In genomic region chr6:21186479-21187055, GRCh38 we compare ENCODE assay signal across 30 cellular contexts.
DNase-seq lines count a peak whose midpoint lies in the region; ATAC-seq, FAIRE-seq and TF ChIP-seq lines count a peak whose summit lies in the region.
"Had no signal": no experiment of that assay in that cellular context is flagged by ENCODE, and none has a peak within 500 bp of the region (broad histone marks: within the 10 kb centered on the region; RNA-seq: fewer than 3 reads in every experiment).

No MANE protein-coding gene starts in this region.

- TF ChIP-seq EP300 in K562 (IDR thresholded peaks at IDR 0.05; ENCODE audit: low read length) (no peak), neural cell (conservative IDR thresholded peaks at IDR 0.05; ENCODE audit: poor library complexity, severe bottlenecking) (no peak)

- ATAC-seq in K562 (no peak), Right ventricle myocardium superior (ENCODE audit: poor library complexity) (no peak)
- ATAC-seq: activated CD4-positive, alpha-beta T cell treated with anti-CD3 and anti-CD28 coated beads for 36 hours; GM12878; right lobe of liver; SK-N-SH treated with all-trans-retinoic acid at 6 μM for 48 hours; stimulated activated effector memory CD8-positive, alpha-beta T cell treated with anti-CD3 and anti-CD28 coated beads, Interleukin-12 subunit alpha, Interleukin-12 subunit beta, amount 100 ng/mL, for 72 hours; upper lobe of right lung had no signal

- no peaks in the 10 kb centered on the region for H3K27me3 ChIP-seq in HUES6 (ENCODE audit: control insufficient read depth, insufficient read depth, low read length)
- H3K27me3 ChIP-seq in K562 (ENCODE audit: control insufficient read depth in 2 of 2, insufficient read depth in 2 of 2, low read length in 2 of 2), result no peaks in the 10 kb centered on the region
- no peaks in the 10 kb centered on the region for H3K27me3 ChIP-seq in neural cell (ENCODE audit: insufficient read depth, low read depth, low read length)
- H3K27me3 ChIP-seq: brain microvascular endothelial cell, right lobe of liver, suprapubic skin, upper lobe of right lung had no signal

- BruUV-seq in K562 (replicated peaks; lab: Mats Ljungman, UMichigan), result no TSS peak

- H3K9me2 ChIP-seq in neural cell (ENCODE audit: insufficient read depth, low read length), result no peaks in the 10 kb centered on the region

- H4K20me1 ChIP-seq in K562 (replicated peaks; ENCODE audit: control insufficient read depth, insufficient read depth, low read length), result no peaks in the 10 kb centered on the region
- no peaks in the 10 kb centered on the region for H4K20me1 ChIP-seq in neural cell (ENCODE audit: insufficient read depth)

- no peaks in the 10 kb centered on the region for H3K79me2 ChIP-seq in K562 (ENCODE audit: control insufficient read depth, insufficient read depth, low read length)
- no peaks in the 10 kb centered on the region for H3K79me2 ChIP-seq in neural cell (replicated peaks; ENCODE audit: insufficient read depth, low read length)

- H2AFZ ChIP-seq in K562 (ENCODE audit: low read depth, low read length) (no peak overlapping the region), neural cell (ENCODE audit: low read depth, low read length) (no peak overlapping the region)

- H3F3A ChIP-seq in neural cell (ENCODE audit: insufficient read depth, low read length, poor library complexity, severe bottlenecking), result peaks cover 5% of the 10 kb centered on the region

- TF ChIP-seq CTCF in AG10803 (conservative IDR thresholded peaks at IDR 0.05; ENCODE audit: low read length), result no peak
- no peak for TF ChIP-seq CTCF in K562 (IDR thresholded peaks at IDR 0.05 in 2 of 3, conservative IDR thresholded peaks at IDR 0.05 in 1 of 3; ENCODE audit: insufficient read depth in 2 of 3, low read depth in 1 of 3, low read length in 3 of 3)
- TF ChIP-seq CTCF in neural cell (IDR thresholded peaks at IDR 0.05; ENCODE audit: poor library complexity, severe bottlenecking), result no peak
- no peak for TF ChIP-seq CTCF in GM10248 (IDR thresholded peaks at IDR 0.05; ENCODE audit: control extremely low read depth, extremely low read depth, low read depth, missing control alignments)

- H3K4me3 ChIP-seq in AG10803 (ENCODE audit: low read length) (no peak overlapping the region), HUES6 (ENCODE audit: low read depth, low read length) (peak overlapping the region; percentile 12), K562 (no peak overlapping the region), neural cell (ENCODE audit: low read length) (peak overlapping the region; percentile 36)
- H3K4me3 ChIP-seq: GM12878, lung, right lobe of liver, suprapubic skin, upper lobe of right lung had no signal

- H3K27ac ChIP-seq in HUES6 (ENCODE audit: low read depth, low read length) (peak overlapping the region; percentile 87), K562 (ENCODE audit: extremely low read depth, low read depth, low read length) (no peak overlapping the region), neural cell (ENCODE audit: low read length) (peak overlapping the region; percentile 83)
- H3K27ac ChIP-seq: brain microvascular endothelial cell, C4-2B, epithelial cell of prostate, HL-60, right lobe of liver, suprapubic skin, upper lobe of right lung had no signal

- POLR2A ChIA-PET in K562 (lab: Yijun Ruan, JAX) (no interaction called here), GM10248 (lab: Yijun Ruan, JAX) (no interaction called here)

- H3K9me3 ChIP-seq in HUES6 (ENCODE audit: control insufficient read depth, insufficient read depth, low read depth, low read length), result no peaks in the 10 kb centered on the region
- no peaks in the 10 kb centered on the region for H3K9me3 ChIP-seq in K562 (replicated peaks; ENCODE audit: control insufficient read depth, insufficient read depth, low read depth, low read length)
- H3K9me3 ChIP-seq in neural cell (ENCODE audit: low read length), result no peaks in the 10 kb centered on the region
- H3K9me3 ChIP-seq: Caco-2, right lobe of liver, suprapubic skin, upper lobe of right lung had no signal

- no peaks in the 10 kb centered on the region for H3K9me1 ChIP-seq in K562 (ENCODE audit: control insufficient read depth, insufficient read depth, low read length)

- peak; percentile 19 for FAIRE-seq in K562 (lab: Jason Lieb, UNC)

- H3K9ac ChIP-seq in HUES6 (ENCODE audit: low read length), result no peak overlapping the region
- no peak overlapping the region for H3K9ac ChIP-seq in K562 (ENCODE audit: insufficient read depth in 1 of 2, low read depth in 2 of 2, low read length in 2 of 2)
- H3K9ac ChIP-seq in neural cell (ENCODE audit: low read length), result peak overlapping the region; percentile 32

- no peak overlapping the region for H3K4me2 ChIP-seq in K562 (ENCODE audit: insufficient read depth, low read length)
- H3K4me2 ChIP-seq in neural cell (ENCODE audit: low read length), result peak overlapping the region; percentile 37

- WGBS in K562 (ENCODE audit: insufficient coverage, low coverage, missing lambda C conversion rate), result 23% methylated on average over 2 of the region's 2 CpGs

- DNase-seq in AG10803 (ENCODE audit: low read depth), result peak; percentile 15
- DNase-seq in K562 (ENCODE audit: extremely low read depth in 1 of 4, low spot score in 3 of 4), result no peak
- no peak for DNase-seq in head of caudate nucleus
- DNase-seq in GM10248 (ENCODE audit: extremely low spot score), result no peak
- DNase-seq in Ammon's horn (ENCODE audit: low spot score), result no peak
- DNase-seq in Right ventricle myocardium superior, result no peak
- DNase-seq: activated CD4-positive, alpha-beta T cell treated with anti-CD3 and anti-CD28 coated beads for 36 hours; activated CD8-positive, alpha-beta memory T cell treated with anti-CD3 and anti-CD28 coated beads for 24 hours; activated effector memory CD4-positive, alpha-beta T cell treated with anti-CD3 and anti-CD28 coated beads, Interleukin-2, amount 50 U/mL, for 16 hours; brain microvascular endothelial cell; Caco-2; glutamatergic neuron; GOT3; NCI-H226; NCI-H82; right lobe of liver; RPMI8226; stimulated activated CD4-positive, alpha-beta T cell treated with anti-CD3 and anti-CD28 coated beads, Interleukin-4, amount 100 ng/mL, for 24 hours; T-helper 2 cell; upper lobe of right lung had no signal

- intact Hi-C loops in K562 (cut with micrococcal nuclease) (no loop called here), head of caudate nucleus (cut with DNase I) (no loop called here), Right ventricle myocardium superior (cut with DNase I) (no loop called here)

- in situ Hi-C loops in K562 (cut with MboI), result no loop called here

- no peak for TF ChIP-seq POLR2A in K562 (conservative IDR thresholded peaks at IDR 0.05)

- CTCF ChIA-PET in K562 (lab: Yijun Ruan, JAX; ENCODE audit: low intra/inter-chr PET ratio), result no interaction called here
- CTCF ChIA-PET in GM10248 (lab: Yijun Ruan, JAX), result interaction anchor here (0.9 to 1.5 kb wide), 5 partner anchors 11 to 22 kb away, joined by 3 to 5 read pairs (median 4); no protein-coding TSS in a partner anchor

- TF ChIP-seq RAD21 in K562 (CRISPR knock-in tag; conservative IDR thresholded peaks at IDR 0.05 in 1 of 2, IDR thresholded peaks at IDR 0.05 in 1 of 2) (no peak), neural cell (conservative IDR thresholded peaks at IDR 0.05) (no peak)

- H3K4me1 ChIP-seq in HUES6 (ENCODE audit: control insufficient read depth, insufficient read depth, low read length) (peaks cover 63% of the 10 kb centered on the region), K562 (replicated peaks in 1 of 2; ENCODE audit: control insufficient read depth in 2 of 2, insufficient read depth in 2 of 2, low read length in 2 of 2) (no peaks in the 10 kb centered on the region)
- H3K4me1 ChIP-seq: Caco-2, right lobe of liver, upper lobe of right lung had no signal

- no peaks in the 10 kb centered on the region for H3K36me3 ChIP-seq in HUES6 (ENCODE audit: control insufficient read depth, insufficient read depth, low read length)
- H3K36me3 ChIP-seq in K562 (ENCODE audit: control insufficient read depth, insufficient read depth, low read length), result no peaks in the 10 kb centered on the region
- H3K36me3 ChIP-seq in neural cell (ENCODE audit: insufficient read depth, low read length), result no peaks in the 10 kb centered on the region
- H3K36me3 ChIP-seq: brain microvascular endothelial cell, right lobe of liver, suprapubic skin, upper lobe of right lung had no signal

TF ChIP-seq in K562, 482 proteins besides CTCF, POLR2A, EP300 and RAD21 (continues in another document):
- TF ChIP-seq EWSR1 (IDR thresholded peaks at IDR 0.05; ENCODE audit: borderline replicate concordance, low read depth, partially characterized antibody) (no peak), TEAD1 (CRISPR knock-in tag; IDR thresholded peaks at IDR 0.05) (no peak), GMEB1 (CRISPR knock-in tag; IDR thresholded peaks at IDR 0.05) (no peak), HNRNPK (IDR thresholded peaks at IDR 0.05; ENCODE audit: low read depth, low read length, poor library complexity, severe bottlenecking) (no peak)

TF ChIP-seq in neural cell, 6 proteins besides CTCF, POLR2A, EP300 and RAD21 (continues in another document):
- TF ChIP-seq, protein P1, sequence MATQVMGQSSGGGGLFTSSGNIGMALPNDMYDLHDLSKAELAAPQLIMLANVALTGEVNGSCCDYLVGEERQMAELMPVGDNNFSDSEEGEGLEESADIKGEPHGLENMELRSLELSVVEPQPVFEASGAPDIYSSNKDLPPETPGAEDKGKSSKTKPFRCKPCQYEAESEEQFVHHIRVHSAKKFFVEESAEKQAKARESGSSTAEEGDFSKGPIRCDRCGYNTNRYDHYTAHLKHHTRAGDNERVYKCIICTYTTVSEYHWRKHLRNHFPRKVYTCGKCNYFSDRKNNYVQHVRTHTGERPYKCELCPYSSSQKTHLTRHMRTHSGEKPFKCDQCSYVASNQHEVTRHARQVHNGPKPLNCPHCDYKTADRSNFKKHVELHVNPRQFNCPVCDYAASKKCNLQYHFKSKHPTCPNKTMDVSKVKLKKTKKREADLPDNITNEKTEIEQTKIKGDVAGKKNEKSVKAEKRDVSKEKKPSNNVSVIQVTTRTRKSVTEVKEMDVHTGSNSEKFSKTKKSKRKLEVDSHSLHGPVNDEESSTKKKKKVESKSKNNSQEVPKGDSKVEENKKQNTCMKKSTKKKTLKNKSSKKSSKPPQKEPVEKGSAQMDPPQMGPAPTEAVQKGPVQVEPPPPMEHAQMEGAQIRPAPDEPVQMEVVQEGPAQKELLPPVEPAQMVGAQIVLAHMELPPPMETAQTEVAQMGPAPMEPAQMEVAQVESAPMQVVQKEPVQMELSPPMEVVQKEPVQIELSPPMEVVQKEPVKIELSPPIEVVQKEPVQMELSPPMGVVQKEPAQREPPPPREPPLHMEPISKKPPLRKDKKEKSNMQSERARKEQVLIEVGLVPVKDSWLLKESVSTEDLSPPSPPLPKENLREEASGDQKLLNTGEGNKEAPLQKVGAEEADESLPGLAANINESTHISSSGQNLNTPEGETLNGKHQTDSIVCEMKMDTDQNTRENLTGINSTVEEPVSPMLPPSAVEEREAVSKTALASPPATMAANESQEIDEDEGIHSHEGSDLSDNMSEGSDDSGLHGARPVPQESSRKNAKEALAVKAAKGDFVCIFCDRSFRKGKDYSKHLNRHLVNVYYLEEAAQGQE (IDR thresholded peaks at IDR 0.05; ENCODE audit: borderline replicate concordance), result no peak
- TF ChIP-seq MXI1 (conservative IDR thresholded peaks at IDR 0.05; ENCODE audit: poor library complexity, severe bottlenecking), result no peak
- TF ChIP-seq TAF1 (IDR thresholded peaks at IDR 0.05; ENCODE audit: low read depth), result no peak
- TF ChIP-seq SMC3 (conservative IDR thresholded peaks at IDR 0.05; ENCODE audit: poor library complexity), result no peak

Comparison
In these comparisons a context has a peak if more than half of its experiments do, and no peak if none do; other contexts are left out.
1. H3K4me3 ChIP-seq: peak in HUES6 (single experiment) and neural cell (single experiment); none in AG10803 (single experiment) and K562 (single experiment).